ENCODE assay signal across 10 cellular contexts in genomic region chr7:106036004-106036403, GRCh38.
"Had no signal": no experiment of that assay in that cellular context is flagged by ENCODE, and none has a peak within 500 bp of the region (broad histone marks: within the 10 kb centered on the region; RNA-seq: fewer than 3 reads in every experiment).

No MANE protein-coding gene starts in this region.

- H2AFZ ChIP-seq: GM23338 had no signal

- DNase-seq: H7, HFFc6, IMR-90, KBM-7 had no signal

- H3K9me3 ChIP-seq: HAP-1 had no signal

- H3K4me3 Mint-ChIP-seq: GM23338, HFFc6 had no signal

- ATAC-seq: GM23338, HCT116 had no signal

- H3K27ac Mint-ChIP-seq: GM23338, HFFc6 had no signal

- H3K27ac ChIP-seq: KMS-11 had no signal

- H3K9me3 Mint-ChIP-seq: GM23338 had no signal

- H3K4me3 ChIP-seq: GM23338, HAP-1 had no signal

- H3K9ac ChIP-seq: KMS-11 had no signal

- H3K4me2 ChIP-seq: GM23338, KMS-11 had no signal

- H3K36me3 ChIP-seq: HAP-1 had no signal

- FAIRE-seq: H1, HTR-8/SVneo had no signal
